12 cellular contexts compared by ENCODE assay signal in genomic region chr2:182366625-182367024, GRCh38.
DNase-seq lines count a peak whose midpoint lies in the region; ATAC-seq and TF ChIP-seq lines count a peak whose summit lies in the region.
"Had no signal": no experiment of that assay in that cellular context is flagged by ENCODE, and none has a peak within 500 bp of the region (broad histone marks: within the 10 kb centered on the region; RNA-seq: fewer than 3 reads in every experiment).

No MANE protein-coding gene starts in this region.

- no peak overlapping the region for H2AFZ ChIP-seq in SK-N-SH (ENCODE audit: low read depth)

- CTCF ChIA-PET in SK-N-SH (lab: Yijun Ruan, JAX), result interaction anchor here (1.1 kb wide), 1 partner anchor 283 kb away, joined by 4 read pairs; no protein-coding TSS in a partner anchor

- TF ChIP-seq CTCF in SK-N-SH (IDR thresholded peaks at IDR 0.05) (no peak), fibroblast of villous mesenchyme (IDR thresholded peaks at IDR 0.05; ENCODE audit: insufficient read depth, low read depth, low read length) (no peak), transverse colon (IDR thresholded peaks at IDR 0.05) (no peak), HFFc6 (IDR thresholded peaks at IDR 0.05) (no peak)

- no peaks in the 10 kb centered on the region for H3K36me3 ChIP-seq in SK-N-SH (replicated peaks in 1 of 2; ENCODE audit: control insufficient read depth in 1 of 2, insufficient read depth in 2 of 2, low read length in 1 of 2)
- no peaks in the 10 kb centered on the region for H3K36me3 ChIP-seq in transverse colon

- H3K4me3 Mint-ChIP-seq in HFFc6, result no peak overlapping the region
- H3K4me3 Mint-ChIP-seq: activated naive CD4-positive, alpha-beta T cell treated with anti-CD3 and anti-CD28 coated beads, Interleukin-2, amount 50 U/mL, for 24 hours; T-cell had no signal

- H3K27me3 Mint-ChIP-seq in HFFc6 (ENCODE audit: insufficient read depth), result no peaks in the 10 kb centered on the region
- H3K27me3 Mint-ChIP-seq: activated naive CD4-positive, alpha-beta T cell treated with anti-CD3 and anti-CD28 coated beads, Interleukin-2, amount 50 U/mL, for 24 hours had no signal

- no peak overlapping the region for H3K9ac ChIP-seq in SK-N-SH

- H3K79me2 ChIP-seq in SK-N-SH (ENCODE audit: insufficient read depth), result no peaks in the 10 kb centered on the region

- H3K27me3 ChIP-seq in SK-N-SH (ENCODE audit: insufficient read depth) (no peaks in the 10 kb centered on the region), transverse colon (no peaks in the 10 kb centered on the region)

- no peak for TF ChIP-seq EP300 in SK-N-SH (IDR thresholded peaks at IDR 0.05; ENCODE audit: borderline replicate concordance in 1 of 2, low read depth in 1 of 2, low read length in 1 of 2)
- peak; percentile 29 for TF ChIP-seq EP300 in transverse colon (IDR thresholded peaks at IDR 0.05; ENCODE audit: low read depth)

- peaks cover under 1% of the 10 kb centered on the region for H3F3A ChIP-seq in SK-N-SH (replicated peaks; ENCODE audit: insufficient read depth)

- in situ Hi-C loops in transverse colon (cut with MboI; ENCODE audit: low pct_ligation_motif_present in 1 of 4, low pct_unique_long_range_greater_than_20kb in 1 of 4, low sequenced_read_pairs in 3 of 4), result no loop called here

- no peaks in the 10 kb centered on the region for H3K9me3 Mint-ChIP-seq in HFFc6
- H3K9me3 Mint-ChIP-seq: activated naive CD4-positive, alpha-beta T cell treated with anti-CD3 and anti-CD28 coated beads, Interleukin-2, amount 50 U/mL, for 24 hours had no signal

- H3K9me3 ChIP-seq in SK-N-SH (no peaks in the 10 kb centered on the region), transverse colon (no peaks in the 10 kb centered on the region)

- no peak overlapping the region for H3K4me2 ChIP-seq in SK-N-SH

- H3K9me2 ChIP-seq in SK-N-SH, result no peaks in the 10 kb centered on the region

- H3K4me1 ChIP-seq in SK-N-SH (ENCODE audit: control insufficient read depth in 1 of 2, insufficient read depth in 2 of 2, low read depth in 1 of 2, low read length in 1 of 2) (peaks cover 0 to 2% of the 10 kb centered on the region in 2 experiments; a peak in 3 of 4 replicates), transverse colon (peaks cover 0 to 6% (median 2%) of the 10 kb centered on the region in 4 donors)

- no peaks in the 10 kb centered on the region for H3K36me3 Mint-ChIP-seq in HFFc6 (ENCODE audit: low read depth)
- H3K36me3 Mint-ChIP-seq: activated naive CD4-positive, alpha-beta T cell treated with anti-CD3 and anti-CD28 coated beads, Interleukin-2, amount 50 U/mL, for 24 hours; T-cell had no signal

- ATAC-seq in SK-N-SH treated with all-trans-retinoic acid at 6 μM for 48 hours, result peak; percentile 44; the same call in 2 of the 3 replicates
- no peak for ATAC-seq in HG03457 (IDR thresholded peaks at IDR 0.05; ENCODE audit: unreplicated experiment)
- ATAC-seq: T-cell had no signal

- no peak for TF ChIP-seq RAD21 in SK-N-SH (IDR thresholded peaks at IDR 0.05; ENCODE audit: low read length)

- H3K4me3 ChIP-seq in SK-N-SH (ENCODE audit: low read depth in 2 of 2, low read length in 1 of 2) (no peak overlapping the region), fibroblast of villous mesenchyme (ENCODE audit: low read depth, low read length) (no peak overlapping the region), transverse colon (no peak overlapping the region)

- no peak for TF ChIP-seq POLR2A in transverse colon (IDR thresholded peaks at IDR 0.05)

- POLR2A ChIA-PET in SK-N-SH (lab: Yijun Ruan, JAX), result no interaction called here

- no peaks in the 10 kb centered on the region for H4K20me1 ChIP-seq in SK-N-SH (ENCODE audit: insufficient read depth)

- intact Hi-C loops in transverse colon (cut with DNase I; ENCODE audit: low total_unique reads), result no loop called here

- H3K4me1 Mint-ChIP-seq in HFFc6 (ENCODE audit: low read depth), result peaks cover 32% of the 10 kb centered on the region
- H3K4me1 Mint-ChIP-seq: activated naive CD4-positive, alpha-beta T cell treated with anti-CD3 and anti-CD28 coated beads, Interleukin-2, amount 50 U/mL, for 24 hours; T-cell had no signal

- H3K27ac ChIP-seq in SK-N-SH (ENCODE audit: low read depth in 2 of 2, low read length in 1 of 2) (no peak overlapping the region), transverse colon (peak overlapping the region in 2 of 4 donors; percentile 8 to 26)

- DNase-seq in SK-N-SH, result no peak
- DNase-seq in NCI-H748 treated with DMSO at 0.1 percent for 48 hours (lab: John Stamatoyannopoulos, UW), result peak; percentile 99
- peak; percentile 96 for DNase-seq in fibroblast of villous mesenchyme (ENCODE audit: low read depth)
- DNase-seq in transverse colon, result no peak
- no peak for DNase-seq in HFFc6
- DNase-seq in HT-29 (ENCODE audit: low spot score), result no peak
- DNase-seq: activated CD8-positive, alpha-beta memory T cell treated with anti-CD3 and anti-CD28 coated beads for 24 hours; effector memory CD4-positive, alpha-beta T cell; T-cell had no signal

- H3K27ac Mint-ChIP-seq in HFFc6, result no peak overlapping the region
- H3K27ac Mint-ChIP-seq: activated naive CD4-positive, alpha-beta T cell treated with anti-CD3 and anti-CD28 coated beads, Interleukin-2, amount 50 U/mL, for 24 hours; T-cell had no signal

- 66% methylated on average over 4 of the region's 4 CpGs for WGBS in SK-N-SH (ENCODE audit: low lambda C conversion rate)
- 57 to 75% methylated on average over 4 of the region's 4 CpGs for WGBS in transverse colon (ENCODE audit: low coverage in 1 of 2), 2 donors

TF ChIP-seq in SK-N-SH treated with all-trans-retinoic acid at 6 μM for 48 hours, 23 proteins besides CTCF, POLR2A, EP300 and RAD21 (continues in another document):
- TF ChIP-seq TOX (CRISPR knock-in tag; IDR thresholded peaks at IDR 0.05; ENCODE audit: borderline replicate concordance) (no peak), ISL1 (CRISPR knock-in tag; IDR thresholded peaks at IDR 0.05) (no peak), ESRRG (CRISPR knock-in tag; IDR thresholded peaks at IDR 0.05) (no peak), PPARA (CRISPR knock-in tag; IDR thresholded peaks at IDR 0.05; ENCODE audit: borderline replicate concordance) (no peak), SNAI2 (CRISPR knock-in tag; IDR thresholded peaks at IDR 0.05) (no peak), CSRNP3 (CRISPR knock-in tag; IDR thresholded peaks at IDR 0.05) (no peak), ZC3H10 (CRISPR knock-in tag; IDR thresholded peaks at IDR 0.05) (no peak), GLIS3 (CRISPR knock-in tag; IDR thresholded peaks at IDR 0.05) (no peak), ZFP30 (CRISPR knock-in tag; IDR thresholded peaks at IDR 0.05) (no peak)

TF ChIP-seq in SK-N-SH, 30 proteins besides CTCF, POLR2A, EP300 and RAD21 (continues in another document):
- TF ChIP-seq EZH2phosphoT487 (IDR thresholded peaks at IDR 0.05; ENCODE audit: borderline replicate concordance, low read depth) (no peak), IRF3 (IDR thresholded peaks at IDR 0.05; ENCODE audit: low read depth, low read length) (no peak), REST (IDR thresholded peaks at IDR 0.05; ENCODE audit: low read depth, low read length) (no peak), MXI1 (IDR thresholded peaks at IDR 0.05; ENCODE audit: low read depth, low read length) (no peak), GATA2 (CRISPR knock-in tag; IDR thresholded peaks at IDR 0.05) (no peak), FOSL2 (IDR thresholded peaks at IDR 0.05; ENCODE audit: borderline replicate concordance, low read depth) (no peak), USF1 (IDR thresholded peaks at IDR 0.05; ENCODE audit: borderline replicate concordance, low read depth) (no peak), NRF1 (IDR thresholded peaks at IDR 0.05; ENCODE audit: low read depth, low read length) (no peak), YY1 (IDR thresholded peaks at IDR 0.05; ENCODE audit: low read depth) (no peak), FOXJ3 (CRISPR knock-in tag; IDR thresholded peaks at IDR 0.05) (no peak)

Comparison
In these comparisons a context has a peak if more than half of its experiments do, and no peak if none do; other contexts are left out.
1. DNase-seq: peak in NCI-H748 treated with DMSO at 0.1 percent for 48 hours (single experiment) and fibroblast of villous mesenchyme (single experiment); none in SK-N-SH (single experiment), transverse colon (single experiment), HFFc6 (single experiment) and HT-29 (single experiment).